28 cellular contexts compared by ENCODE assay signal in the genomic region with DNA sequence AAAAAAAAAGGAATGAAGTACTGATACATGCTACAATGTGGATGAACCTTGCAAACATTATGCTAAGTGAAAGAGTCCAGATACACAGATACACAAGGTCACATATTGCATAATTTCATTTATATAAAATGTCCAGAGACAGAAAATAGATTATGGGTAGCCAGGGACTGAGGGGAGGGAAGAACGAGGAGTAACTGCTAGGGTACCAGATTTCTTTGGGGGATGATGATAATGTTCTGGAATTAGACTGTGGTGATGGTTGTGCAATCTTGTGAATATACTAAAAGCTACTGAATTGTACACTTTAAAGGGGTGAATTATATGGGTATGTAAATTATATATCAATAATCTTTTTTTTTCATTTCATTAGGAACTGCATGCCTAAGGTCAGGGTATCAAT.
"Had no signal": no experiment of that assay in that cellular context is flagged by ENCODE, and none has a peak within 500 bp of the region (broad histone marks: within the 10 kb centered on the region; RNA-seq: fewer than 3 reads in every experiment).

No MANE protein-coding gene starts in this region.

- FAIRE-seq: endothelial cell of umbilical vein, islet of Langerhans had no signal

- H3K9me3 ChIP-seq: esophagus muscularis mucosa, gastroesophageal sphincter, heart left ventricle, left lung, mucosa of descending colon, psoas muscle, sigmoid colon, spleen, suprapubic skin, transverse colon, upper lobe of right lung, uterus had no signal

- H3K36me3 ChIP-seq: esophagus muscularis mucosa, gastroesophageal sphincter, heart left ventricle, left lung, neural progenitor cell, sigmoid colon, spleen, suprapubic skin, transverse colon, upper lobe of right lung, uterus had no signal

- H2AFZ ChIP-seq: hepatocyte, neural progenitor cell had no signal

- DNase-seq: dermis blood vessel endothelial cell; effector memory CD4-positive, alpha-beta T cell; foreskin keratinocyte; heart left ventricle; left cardiac atrium; left lung; mesenchymal stem cell; mucosa of descending colon; naive B cell; posterior cingulate gyrus; psoas muscle; right cardiac atrium; sigmoid colon; spleen; stimulated activated naive B cell treated with anti-CD40 and anti-IgM and Interleukin-4, amounts not matched to agents 10 μg/mL and 1 μg/mL and 100 μg/mL, for 72 hours; stimulated activated naive CD8-positive, alpha-beta T cell treated with anti-CD3 and anti-CD28 coated beads, Interleukin-15, amount 100 ng/mL, for 72 hours; transverse colon; upper lobe of right lung; uterus had no signal

- H3K4me3 ChIP-seq: coronary artery, esophagus muscularis mucosa, gastroesophageal sphincter, heart left ventricle, hepatocyte, left lung, mucosa of descending colon, neural progenitor cell, psoas muscle, sigmoid colon, skin epidermis, spleen, suprapubic skin, transverse colon, upper lobe of right lung, uterus had no signal

- H3K4me2 ChIP-seq: hepatocyte, neural progenitor cell had no signal

- H3K27me3 ChIP-seq: esophagus muscularis mucosa, foreskin keratinocyte, gastroesophageal sphincter, heart left ventricle, hepatocyte, left lung, neural progenitor cell, sigmoid colon, spleen, suprapubic skin, transverse colon, upper lobe of right lung, uterus had no signal

- H3K9ac ChIP-seq: neural progenitor cell had no signal

- H3K27ac ChIP-seq: coronary artery, esophagus muscularis mucosa, foreskin keratinocyte, gastroesophageal sphincter, heart left ventricle, hepatocyte, left lung, neural progenitor cell, psoas muscle, sigmoid colon, skin epidermis, spleen, suprapubic skin, transverse colon, upper lobe of right lung, uterus had no signal

- H3K4me1 ChIP-seq: esophagus muscularis mucosa, foreskin keratinocyte, gastroesophageal sphincter, neural progenitor cell, psoas muscle, sigmoid colon, suprapubic skin, transverse colon, upper lobe of right lung, uterus had no signal

- ATAC-seq: foreskin keratinocyte; gastroesophageal sphincter; heart left ventricle; left cardiac atrium; left lung; mucosa of descending colon; psoas muscle; right cardiac atrium; stimulated activated naive B cell treated with anti-CD40 and anti-IgM and Interleukin-4, amounts not matched to agents 10 μg/mL and 1 μg/mL and 100 μg/mL, for 72 hours; stimulated activated naive CD8-positive, alpha-beta T cell treated with anti-CD3 and anti-CD28 coated beads, Interleukin-15, amount 100 ng/mL, for 72 hours; upper lobe of right lung had no signal

- H3K79me2 ChIP-seq: hepatocyte had no signal
